16 cellular contexts compared by ENCODE assay signal in genomic region chr19:40639638-40639982, GRCh38.
"Had no signal": no experiment of that assay in that cellular context is flagged by ENCODE, and none has a peak within 500 bp of the region (broad histone marks: within the 10 kb centered on the region; RNA-seq: fewer than 3 reads in every experiment).

No MANE protein-coding gene starts in this region.

- H3K27ac ChIP-seq: left lung, suprapubic skin had no signal

- H3K9me3 Mint-ChIP-seq: activated CD4-positive, alpha-beta memory T cell treated with anti-CD3 and anti-CD28 coated beads for 36 hours; activated naive CD8-positive, alpha-beta T cell treated with anti-CD3 and anti-CD28 coated beads, Interleukin-2, amount 10 ng/mL, durations not matched to agents 7 days and 5 days; activated T-cell treated with anti-CD3 and anti-CD28 coated beads, Interleukin-2, amount 50 U/mL, for 24 hours; endodermal cell; memory B cell; natural killer cell; stimulated activated naive CD8-positive, alpha-beta T cell treated with anti-CD3 and anti-CD28 coated beads, Interleukin-15, Interleukin-2, amounts not matched to agents 100 ng/mL and 50 ng/mL, for 24 hours; T-helper 1 cell treated with Interleukin-12 subunit alpha and Interleukin-12 subunit beta and Interleukin-4 antibody, amounts not matched to agents 30 μg/mL and 1 μg/mL, for 36 hours had no signal

- H3K36me3 ChIP-seq: left lung, suprapubic skin, upper lobe of right lung had no signal

- H3K27ac Mint-ChIP-seq: activated CD4-positive, alpha-beta memory T cell treated with anti-CD3 and anti-CD28 coated beads for 36 hours; activated CD4-positive, alpha-beta T cell treated with anti-CD3 and anti-CD28 coated beads for 36 hours; activated naive CD8-positive, alpha-beta T cell treated with anti-CD3 and anti-CD28 coated beads, Interleukin-2, amount 10 ng/mL, durations not matched to agents 7 days and 5 days; endodermal cell; memory B cell; natural killer cell; stimulated activated naive CD8-positive, alpha-beta T cell treated with anti-CD3 and anti-CD28 coated beads, Interleukin-15, Interleukin-2, amounts not matched to agents 100 ng/mL and 50 ng/mL, for 24 hours; T-helper 1 cell treated with Interleukin-12 subunit alpha and Interleukin-12 subunit beta and Interleukin-4 antibody, amounts not matched to agents 30 μg/mL and 1 μg/mL, for 36 hours had no signal

- H3K27me3 Mint-ChIP-seq: memory B cell had no signal

- H3K4me3 ChIP-seq: hepatocyte, left lung, suprapubic skin, upper lobe of right lung had no signal

- H3K9me3 ChIP-seq: left lung, suprapubic skin, upper lobe of right lung had no signal

- ATAC-seq: activated CD4-positive, alpha-beta T cell treated with anti-CD3 and anti-CD28 coated beads for 36 hours; left lung; natural killer cell had no signal

- H3K4me3 Mint-ChIP-seq: activated CD4-positive, alpha-beta memory T cell treated with anti-CD3 and anti-CD28 coated beads for 36 hours; activated CD4-positive, alpha-beta T cell treated with anti-CD3 and anti-CD28 coated beads for 36 hours; activated naive CD8-positive, alpha-beta T cell treated with anti-CD3 and anti-CD28 coated beads, Interleukin-2, amount 10 ng/mL, durations not matched to agents 7 days and 5 days; activated T-cell treated with anti-CD3 and anti-CD28 coated beads, Interleukin-2, amount 50 U/mL, for 24 hours; endodermal cell; memory B cell; natural killer cell; stimulated activated naive CD8-positive, alpha-beta T cell treated with anti-CD3 and anti-CD28 coated beads, Interleukin-15, Interleukin-2, amounts not matched to agents 100 ng/mL and 50 ng/mL, for 24 hours; T-helper 1 cell treated with Interleukin-12 subunit alpha and Interleukin-12 subunit beta and Interleukin-4 antibody, amounts not matched to agents 30 μg/mL and 1 μg/mL, for 36 hours had no signal

- DNase-seq: activated CD4-positive, alpha-beta memory T cell treated with anti-CD3 and anti-CD28 coated beads for 36 hours; activated CD4-positive, alpha-beta T cell treated with anti-CD3 and anti-CD28 coated beads for 36 hours; activated effector memory CD4-positive, alpha-beta T cell treated with anti-CD3 and anti-CD28 coated beads, Interleukin-2, amount 50 U/mL, for 16 hours; activated naive CD8-positive, alpha-beta T cell treated with anti-CD3 and anti-CD28 coated beads, Interleukin-2, amount 10 ng/mL, durations not matched to agents 7 days and 5 days; activated T-cell treated with anti-CD3 and anti-CD28 coated beads, Interleukin-2, amount 50 U/mL, for 24 hours; cerebellar nuclear complex; endodermal cell; islet precursor cell; natural killer cell; upper lobe of right lung had no signal

- H3K79me2 ChIP-seq: hepatocyte had no signal

- H3K4me1 ChIP-seq: left lung, upper lobe of right lung had no signal

- H3K36me3 Mint-ChIP-seq: activated CD4-positive, alpha-beta memory T cell treated with anti-CD3 and anti-CD28 coated beads for 36 hours; activated naive CD8-positive, alpha-beta T cell treated with anti-CD3 and anti-CD28 coated beads, Interleukin-2, amount 10 ng/mL, durations not matched to agents 7 days and 5 days; memory B cell; natural killer cell had no signal

- H3K27me3 ChIP-seq: hepatocyte, suprapubic skin, upper lobe of right lung had no signal

- H2AFZ ChIP-seq: hepatocyte had no signal
